Comparison of ENCODE assay signal across 8 cellular contexts in genomic region chr10:13219685-13220670, GRCh38. TPM values are rescaled to one million over a fixed set of nuclear protein-coding genes. Genes with fewer than 3 reads are reported as not detected.
A peak's percentile ranks its signal among the peaks of the same experiment; 100 is the strongest.
DNase-seq lines count a peak whose midpoint lies in the region; ATAC-seq and TF ChIP-seq lines count a peak whose summit lies in the region.

No MANE protein-coding gene starts in this region.

- H3K27me3 ChIP-seq in upper lobe of right lung, result no peaks in the 10 kb centered on the region

- no peaks in the 10 kb centered on the region for H3K4me1 Mint-ChIP-seq in activated T-cell treated with anti-CD3 and anti-CD28 coated beads, Interleukin-2, amount 50 U/mL, for 72 hours (ENCODE audit: low read depth)
- no peaks in the 10 kb centered on the region for H3K4me1 Mint-ChIP-seq in activated T-cell treated with anti-CD3 and anti-CD28 coated beads, Interleukin-2, amount 50 U/mL, for 4 hours (ENCODE audit: low read depth)

- intact Hi-C loops in upper lobe of right lung (cut with DNase I), result no loop called here

- no peaks in the 10 kb centered on the region for H3K4me1 ChIP-seq in upper lobe of right lung

- H3K4me3 ChIP-seq in NB4 (ENCODE audit: low read depth, low read length) (no peak overlapping the region), epithelial cell of proximal tubule (ENCODE audit: low read depth, low read length) (no peak overlapping the region), upper lobe of right lung (no peak overlapping the region)

- H3K36me3 ChIP-seq in upper lobe of right lung, result no peaks in the 10 kb centered on the region

- H3K27me3 Mint-ChIP-seq in activated T-cell treated with anti-CD3 and anti-CD28 coated beads, Interleukin-2, amount 50 U/mL, for 72 hours (ENCODE audit: low read depth), result no peaks in the 10 kb centered on the region
- H3K27me3 Mint-ChIP-seq in activated T-cell treated with anti-CD3 and anti-CD28 coated beads, Interleukin-2, amount 50 U/mL, for 4 hours (ENCODE audit: low read depth), result no peaks in the 10 kb centered on the region

- no peaks in the 10 kb centered on the region for H3K9me3 Mint-ChIP-seq in activated T-cell treated with anti-CD3 and anti-CD28 coated beads, Interleukin-2, amount 50 U/mL, for 72 hours
- H3K9me3 Mint-ChIP-seq in activated T-cell treated with anti-CD3 and anti-CD28 coated beads, Interleukin-2, amount 50 U/mL, for 4 hours, result no peaks in the 10 kb centered on the region

- peak; percentile 3 for DNase-seq in activated T-cell treated with anti-CD3 and anti-CD28 coated beads, Interleukin-2, amount 50 U/mL, for 72 hours
- DNase-seq in activated T-cell treated with anti-CD3 and anti-CD28 coated beads, Interleukin-2, amount 50 U/mL, for 4 hours, result no peak
- DNase-seq in NB4 (ENCODE audit: low read depth) (peak; percentile 53), epithelial cell of proximal tubule (ENCODE audit: low read depth) (peak; percentile 30), upper lobe of right lung (peak; percentile 46), NCI-H2029 treated with DMSO at 0.1 percent for 48 hours (lab: John Stamatoyannopoulos, UW) (no peak), mucosa of gallbladder (ENCODE audit: low spot score) (no peak)
- DNase-seq in stimulated activated CD4-positive, alpha-beta T cell treated with anti-CD3 and anti-CD28 coated beads, Interleukin-1b, Interleukin-23, amount 100 ng/mL, for 48 hours, result no peak

- no peaks in the 10 kb centered on the region for H3K9me3 ChIP-seq in upper lobe of right lung

- ATAC-seq in activated T-cell treated with anti-CD3 and anti-CD28 coated beads, Interleukin-2, amount 50 U/mL, for 72 hours (replicated peaks in 1 of 2), result peak in 1 of 2 donors; percentile 29
- ATAC-seq in activated T-cell treated with anti-CD3 and anti-CD28 coated beads, Interleukin-2, amount 50 U/mL, for 4 hours, result no peak
- peak; percentile 19 for ATAC-seq in upper lobe of right lung

- peak; percentile 16 for TF ChIP-seq CTCF in NB4 (IDR thresholded peaks at IDR 0.05; ENCODE audit: low read depth, low read length)
- peak; percentile 68 for TF ChIP-seq CTCF in epithelial cell of proximal tubule (conservative IDR thresholded peaks at IDR 0.05; ENCODE audit: low read depth, low read length)
- no peak for TF ChIP-seq CTCF in upper lobe of right lung (IDR thresholded peaks at IDR 0.05)

- TF ChIP-seq POLR2A in NB4 (IDR thresholded peaks at IDR 0.05; ENCODE audit: extremely low read depth, insufficient read length), result no peak

- no peak overlapping the region for H3K4me3 Mint-ChIP-seq in activated T-cell treated with anti-CD3 and anti-CD28 coated beads, Interleukin-2, amount 50 U/mL, for 72 hours
- H3K4me3 Mint-ChIP-seq in activated T-cell treated with anti-CD3 and anti-CD28 coated beads, Interleukin-2, amount 50 U/mL, for 4 hours, result no peak overlapping the region

- no peak overlapping the region for H3K27ac ChIP-seq in upper lobe of right lung

- H3K36me3 Mint-ChIP-seq in activated T-cell treated with anti-CD3 and anti-CD28 coated beads, Interleukin-2, amount 50 U/mL, for 72 hours (ENCODE audit: insufficient read depth in 2 of 2), result peaks cover 0 to 4% of the 10 kb centered on the region in 2 donors
- no peaks in the 10 kb centered on the region for H3K36me3 Mint-ChIP-seq in activated T-cell treated with anti-CD3 and anti-CD28 coated beads, Interleukin-2, amount 50 U/mL, for 4 hours (ENCODE audit: insufficient read depth)

- H3K27ac Mint-ChIP-seq in activated T-cell treated with anti-CD3 and anti-CD28 coated beads, Interleukin-2, amount 50 U/mL, for 72 hours, result peak overlapping the region; percentile 19

RNA-seq across cellular contexts. Expression of gene UCMA, which starts 14.2 kb away (rescaled TPM):
- not detected for total RNA-seq in activated T-cell treated with anti-CD3 and anti-CD28 coated beads, Interleukin-2, amount 50 U/mL, for 72 hours
- total RNA-seq in activated T-cell treated with anti-CD3 and anti-CD28 coated beads, Interleukin-2, amount 50 U/mL, for 4 hours, result not detected
- total RNA-seq in epithelial cell of proximal tubule, result not detected in 2 replicates
- total RNA-seq in upper lobe of right lung, result not detected
- total RNA-seq in mucosa of gallbladder, result not detected

RNA-seq across cellular contexts. Expression of gene MCM10, which starts 58.6 kb away (rescaled TPM):
- total RNA-seq in activated T-cell treated with anti-CD3 and anti-CD28 coated beads, Interleukin-2, amount 50 U/mL, for 72 hours, result 10 to 100 TPM; 30.6 to 53.2 TPM
- 10 to 100 TPM; 39.3 to 66.9 (median 55.4) TPM for total RNA-seq in activated T-cell treated with anti-CD3 and anti-CD28 coated beads, Interleukin-2, amount 50 U/mL, for 4 hours
- total RNA-seq in epithelial cell of proximal tubule, result 16.2 and 35.2 TPM in 2 replicates
- 0.78 TPM for total RNA-seq in upper lobe of right lung
- 0.40 TPM for total RNA-seq in mucosa of gallbladder

Comparison
In these comparisons a context has a peak if more than half of its experiments do, and no peak if none do; other contexts are left out.
1. DNase-seq: peak in activated T-cell treated with anti-CD3 and anti-CD28 coated beads, Interleukin-2, amount 50 U/mL, for 72 hours (2 of 2), NB4 (single experiment), epithelial cell of proximal tubule (single experiment) and upper lobe of right lung (single experiment); none in activated T-cell treated with anti-CD3 and anti-CD28 coated beads, Interleukin-2, amount 50 U/mL, for 4 hours (single experiment), NCI-H2029 treated with DMSO at 0.1 percent for 48 hours (single experiment), stimulated activated CD4-positive, alpha-beta T cell treated with anti-CD3 and anti-CD28 coated beads, Interleukin-1b, Interleukin-23, amount 100 ng/mL, for 48 hours (single experiment) and mucosa of gallbladder (single experiment).